13 cellular contexts compared by ENCODE assay signal in the genomic region with DNA sequence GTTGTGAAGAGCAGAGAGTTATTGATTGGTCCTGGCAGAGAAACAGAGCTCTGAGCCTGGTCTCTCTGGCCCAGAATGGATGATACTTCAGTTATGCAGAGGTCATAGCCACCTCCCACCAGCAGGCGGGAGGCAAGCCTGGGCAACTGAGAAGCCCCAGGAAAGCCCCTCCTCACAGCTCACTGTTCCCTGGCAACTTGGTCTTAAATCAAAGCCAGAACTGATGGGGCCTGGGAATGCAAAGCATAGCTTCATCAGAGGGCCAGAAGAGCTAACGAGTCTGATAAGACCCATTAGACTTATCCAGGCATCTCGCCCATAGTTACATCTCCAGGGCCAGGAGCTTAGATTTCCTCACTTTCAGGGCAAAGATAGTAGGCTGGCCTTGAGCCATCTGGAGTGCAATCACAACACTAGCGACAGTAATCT. TPM values are rescaled to one million over a fixed set of nuclear protein-coding genes. Genes with fewer than 3 reads are reported as not detected.
DNase-seq lines count a peak whose midpoint lies in the region; ATAC-seq and TF ChIP-seq lines count a peak whose summit lies in the region.
"Had no signal": no experiment of that assay in that cellular context is flagged by ENCODE, and none has a peak within 500 bp of the region (broad histone marks: within the 10 kb centered on the region; RNA-seq: fewer than 3 reads in every experiment).

No MANE protein-coding gene starts in this region.

- DNase-seq in AG09319 (ENCODE audit: extremely low read depth, low read depth) (no peak), H9 (peak; percentile 90), adrenal gland (peak in 6 of 7 donors; percentile 18 to 77 (median 55)), iPS DF 4.7 (ENCODE audit: extremely low read depth, low spot score) (peak; percentile 49), EL (no peak)
- DNase-seq in CD4-positive, alpha-beta memory T cell = no peak
- DNase-seq in CD4-positive, alpha-beta T cell = no peak
- DNase-seq in activated CD4-positive, alpha-beta memory T cell treated with anti-CD3 and anti-CD28 coated beads for 36 hours = no peak
- DNase-seq: activated naive CD4-positive, alpha-beta T cell; esophagus squamous epithelium; NCI-H1436; nucleus accumbens had no signal

- no peak overlapping the region for H3K9ac ChIP-seq in H9 (ENCODE audit: extremely low read depth, insufficient read length, low read length)
- H3K9ac ChIP-seq: BLaER1 treated with 17β-estradiol and CSF1 and Interleukin-3, amounts not matched to agents 10 nM and 100 nM had no signal

- H3K4me1 ChIP-seq in H9 (ENCODE audit: insufficient read depth, low read length) = no peaks in the 10 kb centered on the region
- no peaks in the 10 kb centered on the region for H3K4me1 ChIP-seq in adrenal gland (replicated peaks in 1 of 2)
- H3K4me1 ChIP-seq in CD4-positive, alpha-beta memory T cell (ENCODE audit: insufficient read depth, low read length) = peaks cover 39% of the 10 kb centered on the region
- H3K4me1 ChIP-seq: esophagus squamous epithelium had no signal

- H3K27me3 ChIP-seq in H9 (ENCODE audit: insufficient read depth, low read length) (no peaks in the 10 kb centered on the region; the same call in 1 of the 2 replicates), adrenal gland (no peaks in the 10 kb centered on the region)
- H3K27me3 ChIP-seq in CD4-positive, alpha-beta memory T cell (ENCODE audit: insufficient read depth, low read length) = no peaks in the 10 kb centered on the region
- H3K27me3 ChIP-seq in CD4-positive, alpha-beta T cell (ENCODE audit: control insufficient read depth, insufficient read depth, low read length) = no peaks in the 10 kb centered on the region
- H3K27me3 ChIP-seq: BLaER1 treated with 17β-estradiol and CSF1 and Interleukin-3, amounts not matched to agents 10 nM and 100 nM; esophagus squamous epithelium had no signal

- H3K27ac Mint-ChIP-seq in H9 = no peak overlapping the region
- peak overlapping the region in 3 of 7 donors; percentile 12 to 68 (median 32) for H3K27ac Mint-ChIP-seq in CD4-positive, alpha-beta memory T cell
- no peak overlapping the region for H3K27ac Mint-ChIP-seq in CD4-positive, alpha-beta T cell
- H3K27ac Mint-ChIP-seq in activated CD4-positive, alpha-beta memory T cell treated with anti-CD3 and anti-CD28 coated beads for 36 hours = no peak overlapping the region

- H3K36me3 ChIP-seq in adrenal gland (replicated peaks in 1 of 2) = no peaks in the 10 kb centered on the region
- H3K36me3 ChIP-seq in CD4-positive, alpha-beta memory T cell (ENCODE audit: insufficient read depth, low read length) = no peaks in the 10 kb centered on the region
- H3K36me3 ChIP-seq: BLaER1 treated with 17β-estradiol and CSF1 and Interleukin-3, amounts not matched to agents 10 nM and 100 nM; esophagus squamous epithelium had no signal

- no peak overlapping the region for H3K4me2 ChIP-seq in H9 (ENCODE audit: insufficient read depth, insufficient read length, low read length)
- H3K4me2 ChIP-seq: BLaER1 treated with 17β-estradiol and CSF1 and Interleukin-3, amounts not matched to agents 10 nM and 100 nM had no signal

- H3K27ac ChIP-seq in H9 (ENCODE audit: insufficient read length, low read depth, low read length) = no peak overlapping the region
- H3K27ac ChIP-seq in adrenal gland = no peak overlapping the region
- no peak overlapping the region for H3K27ac ChIP-seq in CD4-positive, alpha-beta memory T cell (ENCODE audit: low read depth, low read length)
- H3K27ac ChIP-seq in CD4-positive, alpha-beta T cell (ENCODE audit: low read depth, low read length) = no peak overlapping the region
- H3K27ac ChIP-seq: BLaER1 treated with 17β-estradiol and CSF1 and Interleukin-3, amounts not matched to agents 10 nM and 100 nM; esophagus squamous epithelium had no signal

- no peak overlapping the region for H2BK120ac ChIP-seq in H9 (ENCODE audit: low read depth, low read length, poor library complexity, severe bottlenecking)

- peaks cover 12 to 17% of the 10 kb centered on the region in 2 experiments for H3K4me1 Mint-ChIP-seq in H9
- peaks cover 28 to 44% (median 37%) of the 10 kb centered on the region in 4 donors for H3K4me1 Mint-ChIP-seq in CD4-positive, alpha-beta memory T cell
- peaks cover 25% of the 10 kb centered on the region for H3K4me1 Mint-ChIP-seq in CD4-positive, alpha-beta T cell (ENCODE audit: low read depth)
- peaks cover 20% of the 10 kb centered on the region for H3K4me1 Mint-ChIP-seq in activated CD4-positive, alpha-beta memory T cell treated with anti-CD3 and anti-CD28 coated beads for 36 hours (ENCODE audit: low read depth)

- no peak overlapping the region for H3K4me3 Mint-ChIP-seq in H9
- no peak overlapping the region for H3K4me3 Mint-ChIP-seq in CD4-positive, alpha-beta memory T cell
- no peak overlapping the region for H3K4me3 Mint-ChIP-seq in CD4-positive, alpha-beta T cell
- no peak overlapping the region for H3K4me3 Mint-ChIP-seq in activated CD4-positive, alpha-beta memory T cell treated with anti-CD3 and anti-CD28 coated beads for 36 hours

- no peak overlapping the region for H3T11ph ChIP-seq in H9 (ENCODE audit: low read length)

- H2BK20ac ChIP-seq in H9 (ENCODE audit: low read depth, low read length, poor library complexity, severe bottlenecking) = no peak overlapping the region

- POLR2A ChIA-PET in CD4-positive, alpha-beta memory T cell (lab: Charles Lee; ENCODE audit: partially characterized antibody) = interaction anchor here (1.1 kb wide), 1 partner anchor 10 kb away, joined by 3 read pairs; no protein-coding TSS in a partner anchor
- POLR2A ChIA-PET in CD4-positive, alpha-beta T cell (lab: Charles Lee) = no interaction called here
- POLR2A ChIA-PET in activated CD4-positive, alpha-beta memory T cell treated with anti-CD3 and anti-CD28 coated beads for 36 hours (lab: Charles Lee) = no interaction called here

- H3K79me1 ChIP-seq in H9 (ENCODE audit: insufficient read depth, low read depth, low read length, poor library complexity, severe bottlenecking) = no peaks in the 10 kb centered on the region

- H3K23ac ChIP-seq in H9 (ENCODE audit: insufficient read length, low read depth, low read length) = no peak overlapping the region

- H3K23me2 ChIP-seq in H9 (ENCODE audit: insufficient read length, low read depth, low read length, poor library complexity, severe bottlenecking) = no peaks in the 10 kb centered on the region

- no CpG with 5 or more reads among the region's 4 CpGs for WGBS in H9 (ENCODE audit: extremely low coverage, insufficient read length, low lambda C conversion rate)
- WGBS in adrenal gland, 4 donors = 61 to 69% (median 63%) methylated on average over 2 to 4 of the region's 4 CpGs

- H3K79me2 ChIP-seq in H9 (ENCODE audit: insufficient read depth, low read length) = no peaks in the 10 kb centered on the region

- no peak overlapping the region for H4K8ac ChIP-seq in H9 (replicated peaks; ENCODE audit: insufficient read length, low read depth, low read length)

- no peaks in the 10 kb centered on the region for H3K36me3 Mint-ChIP-seq in H9 (ENCODE audit: insufficient read depth in 1 of 3, low read depth in 3 of 3)
- H3K36me3 Mint-ChIP-seq in CD4-positive, alpha-beta memory T cell = no peaks in the 10 kb centered on the region
- no peaks in the 10 kb centered on the region for H3K36me3 Mint-ChIP-seq in CD4-positive, alpha-beta T cell (ENCODE audit: low read depth)
- H3K36me3 Mint-ChIP-seq in activated CD4-positive, alpha-beta memory T cell treated with anti-CD3 and anti-CD28 coated beads for 36 hours = no peaks in the 10 kb centered on the region

- H3K9me3 ChIP-seq in H9 (ENCODE audit: control insufficient read depth, low read depth, low read length) (no peaks in the 10 kb centered on the region), adrenal gland (replicated peaks in 1 of 3) (no peaks in the 10 kb centered on the region)
- no peaks in the 10 kb centered on the region for H3K9me3 ChIP-seq in CD4-positive, alpha-beta memory T cell (ENCODE audit: control insufficient read depth in 1 of 2, low read length in 2 of 2)
- no peaks in the 10 kb centered on the region for H3K9me3 ChIP-seq in CD4-positive, alpha-beta T cell (ENCODE audit: control insufficient read depth, low read length)
- H3K9me3 ChIP-seq: esophagus squamous epithelium had no signal

- no peak overlapping the region for H3K56ac ChIP-seq in H9 (ENCODE audit: insufficient read length, low read depth, low read length)

- no peak for ATAC-seq in CD4-positive, alpha-beta T cell (ENCODE audit: poor library complexity)

- H3K14ac ChIP-seq in H9 (ENCODE audit: insufficient read depth, low read length) = no peak overlapping the region

- H3K4ac ChIP-seq in H9 (ENCODE audit: low read depth, low read length) = no peak overlapping the region

- H3K4me3 ChIP-seq in adrenal gland = no peak overlapping the region
- no peak overlapping the region for H3K4me3 ChIP-seq in CD4-positive, alpha-beta memory T cell (ENCODE audit: low read length in 2 of 2)
- H3K4me3 ChIP-seq: BLaER1 treated with 17β-estradiol and CSF1 and Interleukin-3, amounts not matched to agents 10 nM and 100 nM; esophagus squamous epithelium had no signal

- no peaks in the 10 kb centered on the region for H4K20me1 ChIP-seq in H9 (ENCODE audit: control insufficient read depth, insufficient read depth, insufficient read length)
- H4K20me1 ChIP-seq: BLaER1 treated with 17β-estradiol and CSF1 and Interleukin-3, amounts not matched to agents 10 nM and 100 nM had no signal

- TF ChIP-seq CTCF in AG09319 (IDR thresholded peaks at IDR 0.05; ENCODE audit: low read depth, low read length) (peak; percentile 14), H9 (conservative IDR thresholded peaks at IDR 0.05) (peak; percentile 77), adrenal gland (IDR thresholded peaks at IDR 0.05) (peak in 1 of 6 experiments; percentile 16)
- TF ChIP-seq CTCF in CD4-positive, alpha-beta T cell (IDR thresholded peaks at IDR 0.05) = no peak

- H2AFZ ChIP-seq in H9 (ENCODE audit: low read length) = no peak overlapping the region

- no peak for TF ChIP-seq POLR2A in adrenal gland (IDR thresholded peaks at IDR 0.05)

- no peak overlapping the region for H3K18ac ChIP-seq in H9 (ENCODE audit: insufficient read length, low read depth, low read length)

- H4K91ac ChIP-seq in H9 (ENCODE audit: insufficient read length, low read depth, low read length) = no peak overlapping the region

- H3K27me3 Mint-ChIP-seq in H9 (ENCODE audit: low read depth) = peaks cover 31% of the 10 kb centered on the region
- no peaks in the 10 kb centered on the region for H3K27me3 Mint-ChIP-seq in CD4-positive, alpha-beta memory T cell
- no peaks in the 10 kb centered on the region for H3K27me3 Mint-ChIP-seq in CD4-positive, alpha-beta T cell
- H3K27me3 Mint-ChIP-seq in activated CD4-positive, alpha-beta memory T cell treated with anti-CD3 and anti-CD28 coated beads for 36 hours = no peaks in the 10 kb centered on the region

- H2BK5ac ChIP-seq in H9 (ENCODE audit: insufficient read length, low read length) = no peak overlapping the region

- CTCF ChIA-PET in CD4-positive, alpha-beta memory T cell (lab: Charles Lee; ENCODE audit: partially characterized antibody) = interaction anchor here (1.2 kb wide), 1 partner anchor 14 kb away, joined by 3 read pairs; no protein-coding TSS in a partner anchor
- CTCF ChIA-PET in CD4-positive, alpha-beta T cell (lab: Charles Lee) = interaction anchor here (1.6 kb wide), 1 partner anchor 9 kb away, joined by 4 read pairs; no protein-coding TSS in a partner anchor
- CTCF ChIA-PET in activated CD4-positive, alpha-beta memory T cell treated with anti-CD3 and anti-CD28 coated beads for 36 hours (lab: Charles Lee) = interaction anchor here (1.1 to 1.3 kb wide), 3 partner anchors 10 to 321 kb away, joined by 3 to 4 read pairs (median 3); a partner anchor contains a TSS

- H4K5ac ChIP-seq in H9 (ENCODE audit: insufficient read length, low read depth, low read length) = no peak overlapping the region

- H3K9me3 Mint-ChIP-seq in H9 = no peaks in the 10 kb centered on the region
- no peaks in the 10 kb centered on the region for H3K9me3 Mint-ChIP-seq in CD4-positive, alpha-beta memory T cell
- H3K9me3 Mint-ChIP-seq in CD4-positive, alpha-beta T cell = no peaks in the 10 kb centered on the region
- H3K9me3 Mint-ChIP-seq in activated CD4-positive, alpha-beta memory T cell treated with anti-CD3 and anti-CD28 coated beads for 36 hours = no peaks in the 10 kb centered on the region

- H2BK15ac ChIP-seq in H9 (ENCODE audit: low read depth, low read length) = no peak overlapping the region

- no peak overlapping the region for H2BK12ac ChIP-seq in H9 (ENCODE audit: insufficient read length, low read depth, low read length)

- intact Hi-C loops in adrenal gland (cut with DNase I) = no loop called here
- intact Hi-C loops in CD4-positive, alpha-beta memory T cell (cut with micrococcal nuclease) = no loop called here
- intact Hi-C loops in CD4-positive, alpha-beta T cell (cut with DNase I, micrococcal nuclease) = no loop called here
- intact Hi-C loops in activated CD4-positive, alpha-beta memory T cell treated with anti-CD3 and anti-CD28 coated beads for 36 hours (cut with micrococcal nuclease) = no loop called here

- no peak overlapping the region for H2AK5ac ChIP-seq in H9 (ENCODE audit: insufficient read length, low read length)

RNA-seq across cellular contexts. Expression of a gene that starts 5.5 kb away (rescaled TPM):
- total RNA-seq in H9 (2021) (0.61 and 1.1 TPM in 2 replicates), adrenal gland (1 to 10 TPM in 6 of 8 donors, under 1 TPM in 1, not detected in 1; 0.60 to 2.5 (median 2.0) TPM)
- polyA plus RNA-seq in adrenal gland = 1 to 10 TPM; 1.1 to 7.7 (median 7.3) TPM
- total RNA-seq in CD4-positive, alpha-beta memory T cell = 1 to 10 TPM; 6.1 to 6.3 TPM
- 1 to 10 TPM; 2.8 to 9.7 TPM for polyA plus RNA-seq in CD4-positive, alpha-beta memory T cell
- total RNA-seq in CD4-positive, alpha-beta T cell = 1 to 10 TPM; 3.5 to 3.7 TPM
- total RNA-seq in activated CD4-positive, alpha-beta memory T cell treated with anti-CD3 and anti-CD28 coated beads for 36 hours = 1 to 10 TPM; 1.4 to 1.5 TPM

Comparison
In these comparisons a context has a peak if more than half of its experiments do, and no peak if none do; other contexts are left out.
1. DNase-seq: peak in H9 (single experiment), adrenal gland (6 of 7) and iPS DF 4.7 (single experiment); none in AG09319 (single experiment), CD4-positive, alpha-beta memory T cell (0 of 5), CD4-positive, alpha-beta T cell (0 of 10), activated CD4-positive, alpha-beta memory T cell treated with anti-CD3 and anti-CD28 coated beads for 36 hours (single experiment) and EL (single experiment).